16 cellular contexts compared by ENCODE assay signal in the genomic region with DNA sequence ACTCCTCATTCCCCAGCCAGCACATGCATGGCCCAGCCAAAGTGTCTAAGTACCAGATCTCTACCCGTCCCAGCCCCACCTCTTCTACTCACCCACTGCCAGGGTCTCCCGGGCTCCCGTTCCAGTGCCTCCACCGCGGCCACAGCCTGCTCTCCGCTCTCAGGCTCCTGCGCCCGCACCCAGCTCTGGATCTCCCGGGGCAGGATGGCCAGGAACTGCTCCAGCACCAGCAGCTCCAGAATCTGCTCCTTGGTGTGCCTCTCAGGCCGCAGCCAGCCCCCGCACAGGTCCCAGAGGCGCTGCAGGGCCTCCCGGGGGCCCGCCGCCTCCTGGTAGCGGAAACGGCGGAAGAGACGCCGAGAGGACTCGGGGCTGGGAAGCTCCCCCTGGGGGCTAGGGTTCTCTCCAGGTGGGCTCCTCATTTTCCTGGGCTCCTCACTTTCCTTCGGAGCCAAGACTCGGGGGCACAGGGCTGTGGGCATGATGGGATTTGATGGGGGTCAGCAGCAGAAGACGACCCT.
"Had no signal": no experiment of that assay in that cellular context is flagged by ENCODE, and none has a peak within 500 bp of the region (broad histone marks: within the 10 kb centered on the region; RNA-seq: fewer than 3 reads in every experiment).

No MANE protein-coding gene starts in this region.

- H3K4me3 ChIP-seq: tibial nerve, uterus had no signal

- H3K36me3 ChIP-seq: uterus had no signal

- H3K9me3 Mint-ChIP-seq: activated CD4-positive, alpha-beta memory T cell treated with anti-CD3 and anti-CD28 coated beads for 36 hours; activated naive CD4-positive, alpha-beta T cell treated with anti-CD3 and anti-CD28 coated beads, Interleukin-2, amount 50 U/mL, for 24 hours; activated T-cell treated with anti-CD3 and anti-CD28 coated beads, Interleukin-2, amount 50 U/mL, for 4 hours; stimulated activated naive B cell treated with anti-CD40 and anti-IgM and Interleukin-4, amounts not matched to agents 10 μg/mL and 1 μg/mL and 100 μg/mL, for 72 hours had no signal

- DNase-seq: activated CD4-positive, alpha-beta memory T cell treated with anti-CD3 and anti-CD28 coated beads for 36 hours; activated CD4-positive, alpha-beta T cell treated with anti-CD3 and anti-CD28 coated beads for 36 hours; activated effector memory CD4-positive, alpha-beta T cell treated with anti-CD3 and anti-CD28 coated beads, Interleukin-2, amount 50 U/mL, for 16 hours; activated T-cell treated with anti-CD3 and anti-CD28 coated beads, Interleukin-2, amount 50 U/mL, for 4 hours; amniotic stem cell; central memory CD4-positive, alpha-beta T cell; cortex of kidney; effector memory CD4-positive, alpha-beta T cell; foreskin melanocyte; head of caudate nucleus; stimulated activated CD4-positive, alpha-beta T cell treated with anti-CD3 and anti-CD28 coated beads, Interleukin-15, amount 100 ng/mL, for 24 hours; stimulated activated CD4-positive, alpha-beta T cell treated with anti-CD3 and anti-CD28 coated beads, Interleukin-4, amount 100 ng/mL, for 1 hour; stimulated activated naive B cell treated with anti-CD40 and anti-IgM and Interleukin-4, amounts not matched to agents 10 μg/mL and 1 μg/mL and 100 μg/mL, for 72 hours; uterus had no signal

- H3K27ac Mint-ChIP-seq: activated CD4-positive, alpha-beta memory T cell treated with anti-CD3 and anti-CD28 coated beads for 36 hours; activated CD4-positive, alpha-beta T cell treated with anti-CD3 and anti-CD28 coated beads for 36 hours; activated naive CD4-positive, alpha-beta T cell treated with anti-CD3 and anti-CD28 coated beads, Interleukin-2, amount 50 U/mL, for 24 hours; stimulated activated naive B cell treated with anti-CD40 and anti-IgM and Interleukin-4, amounts not matched to agents 10 μg/mL and 1 μg/mL and 100 μg/mL, for 72 hours had no signal

- H3K27ac ChIP-seq: tibial nerve, uterus had no signal

- H3K9me3 ChIP-seq: tibial nerve, uterus had no signal

- ATAC-seq: activated CD4-positive, alpha-beta T cell treated with anti-CD3 and anti-CD28 coated beads for 36 hours; activated T-cell treated with anti-CD3 and anti-CD28 coated beads, Interleukin-2, amount 50 U/mL, for 4 hours; stimulated activated naive B cell treated with anti-CD40 and anti-IgM and Interleukin-4, amounts not matched to agents 10 μg/mL and 1 μg/mL and 100 μg/mL, for 72 hours had no signal

- H3K27me3 ChIP-seq: tibial nerve, uterus had no signal

- H3K27me3 Mint-ChIP-seq: activated CD4-positive, alpha-beta memory T cell treated with anti-CD3 and anti-CD28 coated beads for 36 hours; activated CD4-positive, alpha-beta T cell treated with anti-CD3 and anti-CD28 coated beads for 36 hours had no signal
